30 cellular contexts compared by ENCODE assay signal in genomic region chr7:154302380-154302779, GRCh38.
"Had no signal": no experiment of that assay in that cellular context is flagged by ENCODE, and none has a peak within 500 bp of the region (broad histone marks: within the 10 kb centered on the region; RNA-seq: fewer than 3 reads in every experiment).

No MANE protein-coding gene starts in this region.

- H3K9me3 Mint-ChIP-seq: neural crest cell had no signal

- DNase-seq: activated B cell treated with CpG ODN at 0.5 μM for 24 hours; activated CD4-positive, alpha-beta T cell treated with anti-CD3 and anti-CD28 coated beads for 36 hours; activated CD8-positive, alpha-beta memory T cell treated with anti-CD3 and anti-CD28 coated beads for 24 hours; activated gamma-delta T cell; activated naive CD4-positive, alpha-beta T cell treated with anti-CD3 and anti-CD28 coated beads, Interleukin-2, amount 10 ng/mL, durations not matched to agents 7 days and 5 days; activated naive CD8-positive, alpha-beta T cell treated with anti-CD3 and anti-CD28 coated beads, Interleukin-2, amount 10 ng/mL, durations not matched to agents 7 days and 5 days; activated T-cell treated with anti-CD3 and anti-CD28 coated beads, Interleukin-2, amount 50 U/mL, for 1 hour; cortex of kidney; foreskin keratinocyte; heart right ventricle; kidney glomerular epithelial cell; left lung; lower lobe of right lung; mesenchymal stem cell; naive thymus-derived CD8-positive, alpha-beta T cell; nucleus accumbens; pancreas; psoas muscle; stimulated activated CD4-positive, alpha-beta T cell treated with anti-CD3 and anti-CD28 coated beads, Interleukin-15, amount 100 ng/mL, for 24 hours; stimulated activated CD4-positive, alpha-beta T cell treated with anti-CD3 and anti-CD28 coated beads, Interleukin-2, amount 100 ng/mL, for 24 hours; stimulated activated naive CD4-positive, alpha-beta T cell; SW 1271; T-helper 2 cell had no signal

- H3K9me3 ChIP-seq: ascending aorta, heart right ventricle, left lung, lower lobe of right lung, pancreas, psoas muscle had no signal

- H3K27me3 ChIP-seq: ascending aorta, foreskin keratinocyte, tibial nerve had no signal

- H3K4me3 ChIP-seq: ascending aorta, cardiac muscle cell, heart right ventricle, left lung, lower lobe of right lung, pancreas, psoas muscle, smooth muscle cell, tibial nerve had no signal

- H3K36me3 ChIP-seq: ascending aorta, cardiac muscle cell, heart right ventricle, left lung, lower lobe of right lung, pancreas, tibial nerve had no signal

- H3K27me3 Mint-ChIP-seq: activated B cell treated with CpG ODN at 0.5 μM for 24 hours had no signal

- H3K27ac Mint-ChIP-seq: activated B cell treated with CpG ODN at 0.5 μM for 24 hours; activated CD4-positive, alpha-beta T cell treated with anti-CD3 and anti-CD28 coated beads for 36 hours; activated naive CD8-positive, alpha-beta T cell treated with anti-CD3 and anti-CD28 coated beads, Interleukin-2, amount 10 ng/mL, durations not matched to agents 7 days and 5 days; activated T-helper 1 cell treated with anti-CD3 and anti-CD28 coated beads, Interleukin-12 subunit alpha, Interleukin-12 subunit beta, Interleukin-2, Interleukin-4 antibody, amounts not matched to agents 30 ng/mL and 10 ng/mL and 1 ng/mL, durations not matched to agents 14 hours and 24 hours and 36 hours; brain had no signal

- H3K27ac ChIP-seq: ascending aorta, cardiac muscle cell, foreskin keratinocyte, heart right ventricle, left lung, lower lobe of right lung, pancreas, psoas muscle, tibial nerve had no signal

- H3K4me3 Mint-ChIP-seq: activated B cell treated with CpG ODN at 0.5 μM for 24 hours; activated CD4-positive, alpha-beta T cell treated with anti-CD3 and anti-CD28 coated beads for 36 hours; activated naive CD4-positive, alpha-beta T cell treated with anti-CD3 and anti-CD28 coated beads, Interleukin-2, amount 10 ng/mL, durations not matched to agents 7 days and 5 days; activated naive CD8-positive, alpha-beta T cell treated with anti-CD3 and anti-CD28 coated beads, Interleukin-2, amount 10 ng/mL, durations not matched to agents 7 days and 5 days; activated T-helper 1 cell treated with anti-CD3 and anti-CD28 coated beads, Interleukin-12 subunit alpha, Interleukin-12 subunit beta, Interleukin-2, Interleukin-4 antibody, amounts not matched to agents 30 ng/mL and 10 ng/mL and 1 ng/mL, durations not matched to agents 14 hours and 24 hours and 36 hours; brain; naive thymus-derived CD8-positive, alpha-beta T cell; neural crest cell had no signal

- H3K4me1 Mint-ChIP-seq: activated B cell treated with CpG ODN at 0.5 μM for 24 hours; activated CD4-positive, alpha-beta T cell treated with anti-CD3 and anti-CD28 coated beads for 36 hours; activated naive CD4-positive, alpha-beta T cell treated with anti-CD3 and anti-CD28 coated beads, Interleukin-2, amount 10 ng/mL, durations not matched to agents 7 days and 5 days; activated naive CD8-positive, alpha-beta T cell treated with anti-CD3 and anti-CD28 coated beads, Interleukin-2, amount 10 ng/mL, durations not matched to agents 7 days and 5 days; naive thymus-derived CD8-positive, alpha-beta T cell had no signal

- H3K4me1 ChIP-seq: ascending aorta, foreskin keratinocyte, heart right ventricle, left lung, lower lobe of right lung, pancreas, psoas muscle, tibial nerve had no signal

- H3K36me3 Mint-ChIP-seq: activated naive CD4-positive, alpha-beta T cell treated with anti-CD3 and anti-CD28 coated beads, Interleukin-2, amount 10 ng/mL, durations not matched to agents 7 days and 5 days; activated naive CD8-positive, alpha-beta T cell treated with anti-CD3 and anti-CD28 coated beads, Interleukin-2, amount 10 ng/mL, durations not matched to agents 7 days and 5 days; brain; naive thymus-derived CD8-positive, alpha-beta T cell had no signal
